24 cellular contexts compared by ENCODE assay signal in genomic region chr15:70963199-70963598, GRCh38.
DNase-seq lines count a peak whose midpoint lies in the region; ATAC-seq, FAIRE-seq and TF ChIP-seq lines count a peak whose summit lies in the region.
"Had no signal": no experiment of that assay in that cellular context is flagged by ENCODE, and none has a peak within 500 bp of the region (broad histone marks: within the 10 kb centered on the region; RNA-seq: fewer than 3 reads in every experiment).

No MANE protein-coding gene starts in this region.

- no peak for TF ChIP-seq CTCF in HepG2 (CRISPR knock-in tag; IDR thresholded peaks at IDR 0.05)
- no peak for TF ChIP-seq CTCF in right lobe of liver (IDR thresholded peaks at IDR 0.05)
- no peak for TF ChIP-seq CTCF in K562 (IDR thresholded peaks at IDR 0.05 in 2 of 3, conservative IDR thresholded peaks at IDR 0.05 in 1 of 3; ENCODE audit: insufficient read depth in 2 of 3, low read depth in 1 of 3, low read length in 3 of 3)
- TF ChIP-seq CTCF in hepatocyte (IDR thresholded peaks at IDR 0.05; ENCODE audit: poor library complexity) = no peak

- H4K20me1 ChIP-seq in HepG2 (ENCODE audit: insufficient read depth, low read length) (no peaks in the 10 kb centered on the region), K562 (replicated peaks; ENCODE audit: control insufficient read depth, insufficient read depth, low read length) (no peaks in the 10 kb centered on the region), hepatocyte (ENCODE audit: insufficient read depth, poor library complexity, severe bottlenecking) (no peaks in the 10 kb centered on the region)
- H4K20me1 ChIP-seq: BLaER1 had no signal

- no peak for ATAC-seq in HepG2
- no peak for ATAC-seq in right lobe of liver
- ATAC-seq in K562 = no peak
- ATAC-seq: GM12878 had no signal

- H3K79me2 ChIP-seq in HepG2 (ENCODE audit: insufficient read depth, low read length) (no peaks in the 10 kb centered on the region), K562 (ENCODE audit: control insufficient read depth, insufficient read depth, low read length) (no peaks in the 10 kb centered on the region), hepatocyte (no peaks in the 10 kb centered on the region)

- BruUV-seq in HepG2 (replicated peaks; lab: Mats Ljungman, UMichigan) (no TSS peak), K562 (replicated peaks; lab: Mats Ljungman, UMichigan) (no TSS peak)

- in situ Hi-C loops in HepG2 (cut with HindIII; ENCODE audit: extremely low pct_ligation_motif_present, low pct_unique_long_range_greater_than_20kb) (no loop called here), K562 (cut with MboI) (loop anchor here (25.0 kb wide), 1 partner anchor 774 kb away; no protein-coding TSS in a partner anchor)

- no peak overlapping the region for H3K9ac ChIP-seq in HepG2 (ENCODE audit: insufficient read depth, low read depth, low read length)
- no peak overlapping the region for H3K9ac ChIP-seq in K562 (ENCODE audit: insufficient read depth in 1 of 2, low read depth in 2 of 2, low read length in 2 of 2)
- H3K9ac ChIP-seq: BLaER1 had no signal

- H3K36me3 ChIP-seq in HepG2 (replicated peaks in 1 of 2; ENCODE audit: control insufficient read depth in 1 of 2, insufficient read depth in 2 of 2, low read length in 2 of 2) (no peaks in the 10 kb centered on the region), right lobe of liver (no peaks in the 10 kb centered on the region), K562 (ENCODE audit: control insufficient read depth, insufficient read depth, low read length) (no peaks in the 10 kb centered on the region), hepatocyte (replicated peaks; ENCODE audit: insufficient read depth, low read depth) (no peaks in the 10 kb centered on the region)
- H3K36me3 ChIP-seq: BE2C, BLaER1 had no signal

- FAIRE-seq in HepG2 (lab: Jason Lieb, UNC) (no peak), K562 (lab: Jason Lieb, UNC) (no peak), urothelium cell line (lab: Jason Lieb, UNC) (peak; percentile 30)
- FAIRE-seq: GM18507 had no signal

- intact Hi-C loops in HepG2 (cut with micrococcal nuclease; ENCODE audit: unreplicated experiment) (no loop called here), right lobe of liver (cut with DNase I) (no loop called here), K562 (cut with micrococcal nuclease) (no loop called here), cardiac septum (cut with DNase I) (no loop called here)

- H2AFZ ChIP-seq in HepG2 (ENCODE audit: low read length) (no peak overlapping the region), K562 (ENCODE audit: low read depth, low read length) (no peak overlapping the region), hepatocyte (no peak overlapping the region)

- TF ChIP-seq POLR2A in HepG2 (IDR thresholded peaks at IDR 0.05; ENCODE audit: insufficient read depth in 1 of 2, low read depth in 2 of 2, low read length in 2 of 2) = no peak
- TF ChIP-seq POLR2A in right lobe of liver (IDR thresholded peaks at IDR 0.05) = no peak
- TF ChIP-seq POLR2A in K562 (conservative IDR thresholded peaks at IDR 0.05) = no peak

- DNase-seq in HepG2 (ENCODE audit: low spot score) (no peak), right lobe of liver (no peak), K562 (ENCODE audit: extremely low read depth in 1 of 4, low spot score in 3 of 4) (no peak), urothelium cell line (ENCODE audit: low spot score) (no peak), hepatocyte (ENCODE audit: low spot score) (no peak), cardiac septum (ENCODE audit: low spot score) (no peak)
- DNase-seq: ACHN; BE2C; C1 segment of cervical spinal cord; CD4-positive, alpha-beta memory T cell; CD4-positive, CD25-positive, alpha-beta regulatory T cell; CD8-positive, alpha-beta memory T cell; COR-L47; DMS 273 treated with DMSO at 0.1 percent for 48 hours; DMS153; DMS53; DMS79; DND-41; EL; GDM1 had no signal

- CTCF ChIA-PET in HepG2 (lab: Yijun Ruan, JAX; ENCODE audit: low intra/inter-chr PET ratio, low total read pairs) (no interaction called here), K562 (lab: Yijun Ruan, JAX; ENCODE audit: low intra/inter-chr PET ratio) (no interaction called here)

- H3K4me1 ChIP-seq in HepG2 (ENCODE audit: insufficient read depth, low read length) (no peaks in the 10 kb centered on the region), right lobe of liver (no peaks in the 10 kb centered on the region), K562 (replicated peaks in 1 of 2; ENCODE audit: control insufficient read depth in 2 of 2, insufficient read depth in 2 of 2, low read length in 2 of 2) (no peaks in the 10 kb centered on the region), hepatocyte (ENCODE audit: insufficient read depth) (no peaks in the 10 kb centered on the region)
- H3K4me1 ChIP-seq: BE2C, BLaER1 had no signal

- WGBS in HepG2 (ENCODE audit: low lambda C conversion rate) = 0% methylated on average over 1 of the region's 1 CpG
- whole genome bisulfite sequencing in right lobe of liver (ENCODE audit: insufficient coverage, low coverage, low lambda C conversion rate, missing lambda C conversion rate) = 73% methylated on average over 1 of the region's 1 CpG
- WGBS in K562 (ENCODE audit: insufficient coverage, low coverage, missing lambda C conversion rate) = 0% methylated on average over 1 of the region's 1 CpG
- 97% methylated on average over 1 of the region's 1 CpG for WGBS in hepatocyte (ENCODE audit: low lambda C conversion rate, missing lambda C conversion rate)

- H3K9me2 ChIP-seq in hepatocyte (replicated peaks; ENCODE audit: insufficient read depth) = no peaks in the 10 kb centered on the region

- no peaks in the 10 kb centered on the region for H3K9me3 ChIP-seq in HepG2 (ENCODE audit: low read length)
- no peaks in the 10 kb centered on the region for H3K9me3 ChIP-seq in right lobe of liver
- no peaks in the 10 kb centered on the region for H3K9me3 ChIP-seq in K562 (replicated peaks; ENCODE audit: control insufficient read depth, insufficient read depth, low read depth, low read length)
- no peaks in the 10 kb centered on the region for H3K9me3 ChIP-seq in hepatocyte (ENCODE audit: low read depth)
- H3K9me3 ChIP-seq: BE2C, BLaER1 had no signal

- H3K4me2 ChIP-seq in HepG2 (ENCODE audit: low read depth, low read length) (no peak overlapping the region), K562 (ENCODE audit: insufficient read depth, low read length) (no peak overlapping the region), hepatocyte (no peak overlapping the region)
- H3K4me2 ChIP-seq: BLaER1 had no signal

- no peaks in the 10 kb centered on the region for H3K27me3 ChIP-seq in HepG2 (ENCODE audit: control insufficient read depth in 1 of 2, insufficient read depth in 2 of 2, low read length in 2 of 2)
- no peaks in the 10 kb centered on the region for H3K27me3 ChIP-seq in right lobe of liver
- H3K27me3 ChIP-seq in K562 (ENCODE audit: control insufficient read depth in 2 of 2, insufficient read depth in 2 of 2, low read length in 2 of 2) = no peaks in the 10 kb centered on the region
- no peaks in the 10 kb centered on the region for H3K27me3 ChIP-seq in hepatocyte
- H3K27me3 ChIP-seq: BE2C, BLaER1 had no signal

- H3K9me1 ChIP-seq in K562 (ENCODE audit: control insufficient read depth, insufficient read depth, low read length) = no peaks in the 10 kb centered on the region

- H3K27ac ChIP-seq in HepG2 (ENCODE audit: extremely low read length, insufficient read depth, low read length) (no peak overlapping the region), right lobe of liver (no peak overlapping the region), K562 (ENCODE audit: extremely low read depth, low read depth, low read length) (no peak overlapping the region), hepatocyte (no peak overlapping the region)
- H3K27ac ChIP-seq: 22Rv1, BLaER1 had no signal

- TF ChIP-seq EP300 in HepG2 (IDR thresholded peaks at IDR 0.05; ENCODE audit: low read depth in 2 of 2, low read length in 2 of 2) = no peak
- no peak for TF ChIP-seq EP300 in HepG2 (CRISPR knock-in tag; IDR thresholded peaks at IDR 0.05; ENCODE audit: borderline replicate concordance)
- no peak for TF ChIP-seq EP300 in K562 (IDR thresholded peaks at IDR 0.05; ENCODE audit: low read length)

- TF ChIP-seq RAD21 in HepG2 (CRISPR knock-in tag; IDR thresholded peaks at IDR 0.05) (no peak), K562 (CRISPR knock-in tag; conservative IDR thresholded peaks at IDR 0.05 in 1 of 2, IDR thresholded peaks at IDR 0.05 in 1 of 2) (no peak)

- no peak overlapping the region for H3K4me3 ChIP-seq in HepG2 (replicated peaks in 1 of 3; ENCODE audit: insufficient read depth in 1 of 3, low read depth in 2 of 3, low read length in 3 of 3)
- no peak overlapping the region for H3K4me3 ChIP-seq in right lobe of liver
- H3K4me3 ChIP-seq in K562 = no peak overlapping the region
- H3K4me3 ChIP-seq in hepatocyte = no peak overlapping the region
- H3K4me3 ChIP-seq: BLaER1, GM12878 had no signal

- POLR2A ChIA-PET in HepG2 (lab: Yijun Ruan, JAX) = no interaction called here
- POLR2A ChIA-PET in K562 (lab: Yijun Ruan, JAX) = no interaction called here

TF ChIP-seq in HepG2, 621 proteins besides CTCF, POLR2A, EP300 and RAD21 (continues in another document):
- TF ChIP-seq MAFK (conservative IDR thresholded peaks at IDR 0.05 in 1 of 2, IDR thresholded peaks at IDR 0.05 in 1 of 2; ENCODE audit: low read length in 2 of 2) = peak; percentile 91 to 96

TF ChIP-seq in K562, 482 proteins besides CTCF, POLR2A, EP300 and RAD21:
- TF ChIP-seq ZNF699 (CRISPR knock-in tag; IDR thresholded peaks at IDR 0.05; ENCODE audit: insufficient replicate concordance) (no peak), MAFF (IDR thresholded peaks at IDR 0.05; ENCODE audit: low read length) (peak; percentile 73), MAFG (tag; conservative IDR thresholded peaks at IDR 0.05) (peak; percentile 59; the same call in 1 of the 2 replicates), NR2C1 (IDR thresholded peaks at IDR 0.05) (no peak), NR2C1 (tag; IDR thresholded peaks at IDR 0.05) (no peak), C11orf30 (IDR thresholded peaks at IDR 0.05; ENCODE audit: low read depth) (peak; percentile 61; the same call in 1 of the 2 replicates), ADNP (tag; IDR thresholded peaks at IDR 0.05) (no peak), ZNF316 (IDR thresholded peaks at IDR 0.05) (peak; percentile 75), MAFK (IDR thresholded peaks at IDR 0.05; ENCODE audit: low read length) (peak; percentile 74)
TF ChIP-seq in K562: peak in this region for 5.

Comparison
In these comparisons a context has a peak if more than half of its experiments do, and no peak if none do; other contexts are left out.
1. Of the 241 proteins assayed by ChIP-seq in both HepG2 and K562: peak only in HepG2: none; only in K562: MAFG; in both: MAFF and MAFK; in neither: 238.